18 cellular contexts compared by ENCODE assay signal in genomic region chr1:59368007-59368670, GRCh38.
DNase-seq lines count a peak whose midpoint lies in the region; ATAC-seq and TF ChIP-seq lines count a peak whose summit lies in the region.
"Had no signal": no experiment of that assay in that cellular context is flagged by ENCODE, and none has a peak within 500 bp of the region (broad histone marks: within the 10 kb centered on the region; RNA-seq: fewer than 3 reads in every experiment).

No MANE protein-coding gene starts in this region.

- H3K4me1 Mint-ChIP-seq in nephron = peaks cover 49% of the 10 kb centered on the region
- H3K4me1 Mint-ChIP-seq: B cell, T-cell had no signal

- no peak overlapping the region for H3K4me3 ChIP-seq in RWPE2 (ENCODE audit: severe bottlenecking)
- no peak overlapping the region for H3K4me3 ChIP-seq in esophagus (ENCODE audit: low read depth in 1 of 2, low read length in 2 of 2)
- H3K4me3 ChIP-seq in testis = no peak overlapping the region
- H3K4me3 ChIP-seq: upper lobe of left lung had no signal

- H3K27ac Mint-ChIP-seq in nephron = peak overlapping the region; percentile 78 to 85 (median 84)
- H3K27ac Mint-ChIP-seq: B cell; natural killer cell treated with Interleukin-12 subunit alpha and Interleukin-12 subunit beta and Interleukin-15 and Interleukin-18, amount 100 ng/mL, for 72 hours; T-cell had no signal

- peaks cover 31% of the 10 kb centered on the region for H3K4me1 ChIP-seq in RWPE2 (ENCODE audit: insufficient read depth, poor library complexity, severe bottlenecking)
- H3K4me1 ChIP-seq in esophagus (ENCODE audit: control insufficient read depth in 2 of 2, insufficient read depth in 2 of 2, low read length in 1 of 2) = peaks cover 0 to 3% of the 10 kb centered on the region in 2 donors
- peaks cover 17% of the 10 kb centered on the region for H3K4me1 ChIP-seq in testis

- intact Hi-C loops in testis (cut with DNase I; ENCODE audit: low total_unique reads) = loop anchor here (10.0 kb wide), 1 partner anchor 147 kb away; no protein-coding TSS in a partner anchor

- H3K36me3 Mint-ChIP-seq in nephron (ENCODE audit: low read depth) = peaks cover 20% of the 10 kb centered on the region

- TF ChIP-seq POLR2A in testis (IDR thresholded peaks at IDR 0.05) = no peak

- H3K9me3 ChIP-seq in RWPE2 (ENCODE audit: severe bottlenecking) (no peaks in the 10 kb centered on the region), esophagus (ENCODE audit: control insufficient read depth in 2 of 2, insufficient read depth in 1 of 2, low read depth in 1 of 2, low read length in 1 of 2) (no peaks in the 10 kb centered on the region), testis (no peaks in the 10 kb centered on the region)
- H3K9me3 ChIP-seq: upper lobe of left lung had no signal

- H3K27ac ChIP-seq in RWPE2 (ENCODE audit: poor library complexity, severe bottlenecking) (peak overlapping the region; percentile 73), esophagus (ENCODE audit: low read depth in 2 of 2, low read length in 1 of 2) (peak overlapping the region; percentile 29 to 45), testis (peak overlapping the region; percentile 63 to 81)

- peaks cover 17% of the 10 kb centered on the region for H3K9me3 Mint-ChIP-seq in nephron
- H3K9me3 Mint-ChIP-seq: natural killer cell treated with Interleukin-12 subunit alpha and Interleukin-12 subunit beta and Interleukin-15 and Interleukin-18, amount 100 ng/mL, for 72 hours had no signal

- peak overlapping the region in 1 of 3 experiments; percentile 39 for H3K4me3 Mint-ChIP-seq in nephron
- H3K4me3 Mint-ChIP-seq: B cell; natural killer cell treated with Interleukin-12 subunit alpha and Interleukin-12 subunit beta and Interleukin-15 and Interleukin-18, amount 100 ng/mL, for 72 hours; T-cell had no signal

- no peaks in the 10 kb centered on the region for H3K27me3 ChIP-seq in RWPE2 (ENCODE audit: insufficient read depth, poor library complexity, severe bottlenecking)
- H3K27me3 ChIP-seq in esophagus (ENCODE audit: control insufficient read depth in 1 of 2, insufficient read depth in 2 of 2, low read length in 2 of 2) = no peaks in the 10 kb centered on the region
- H3K27me3 ChIP-seq in testis = no peaks in the 10 kb centered on the region
- H3K27me3 ChIP-seq: upper lobe of left lung had no signal

- no peaks in the 10 kb centered on the region for H3K27me3 Mint-ChIP-seq in nephron (ENCODE audit: low read depth)
- H3K27me3 Mint-ChIP-seq: B cell had no signal

- ATAC-seq in RWPE2 (ENCODE audit: low read depth) (no peak; the same call in 2 of the 3 replicates), HG03097 (IDR thresholded peaks at IDR 0.05; ENCODE audit: low FRiP score, unreplicated experiment) (no peak)
- ATAC-seq: activated CD4-positive, CD25-positive, alpha-beta regulatory T cell treated with anti-CD3 and anti-CD28 coated beads, Interleukin-2, amount 50 U/mL, for 24 hours; natural killer cell treated with Interleukin-12 subunit alpha and Interleukin-12 subunit beta and Interleukin-15 and Interleukin-18, amount 100 ng/mL, for 72 hours; T-cell had no signal

- TF ChIP-seq CTCF in RWPE2 (IDR thresholded peaks at IDR 0.05; ENCODE audit: poor library complexity, severe bottlenecking) = no peak
- no peak for TF ChIP-seq CTCF in nephron (IDR thresholded peaks at IDR 0.05; ENCODE audit: unreplicated experiment in 3 of 3)
- TF ChIP-seq CTCF in testis (IDR thresholded peaks at IDR 0.05) = no peak

- WGBS in esophagus, 2 donors = 73 to 75% methylated on average over 5 of the region's 5 CpGs
- WGBS in testis, 2 donors = 47 to 67% methylated on average over 5 of the region's 5 CpGs

- H3K36me3 ChIP-seq in RWPE2 (ENCODE audit: low read depth) = no peaks in the 10 kb centered on the region
- H3K36me3 ChIP-seq in esophagus (ENCODE audit: control insufficient read depth in 2 of 2, insufficient read depth in 2 of 2, low read length in 1 of 2) = no peaks in the 10 kb centered on the region
- no peaks in the 10 kb centered on the region for H3K36me3 ChIP-seq in testis (ENCODE audit: low read depth, missing control alignments)
- H3K36me3 ChIP-seq: upper lobe of left lung had no signal

- DNase-seq in RWPE2 (ENCODE audit: low spot score) (no peak), testis (no peak), mucosa of gallbladder (ENCODE audit: low spot score) (no peak), HuH-7.5 (ENCODE audit: low spot score) (no peak)
- no peak for DNase-seq in activated CD4-positive, alpha-beta T cell treated with anti-CD3 and anti-CD28 coated beads for 48 hours
- DNase-seq: amygdala; DMS153; effector CD8-positive, alpha-beta T cell; NCI-H1105; NCI-H446 treated with DMSO at 0.1 percent for 48 hours; T-cell had no signal
